Comparison of ENCODE assay signal across 29 cellular contexts in the genomic region with DNA sequence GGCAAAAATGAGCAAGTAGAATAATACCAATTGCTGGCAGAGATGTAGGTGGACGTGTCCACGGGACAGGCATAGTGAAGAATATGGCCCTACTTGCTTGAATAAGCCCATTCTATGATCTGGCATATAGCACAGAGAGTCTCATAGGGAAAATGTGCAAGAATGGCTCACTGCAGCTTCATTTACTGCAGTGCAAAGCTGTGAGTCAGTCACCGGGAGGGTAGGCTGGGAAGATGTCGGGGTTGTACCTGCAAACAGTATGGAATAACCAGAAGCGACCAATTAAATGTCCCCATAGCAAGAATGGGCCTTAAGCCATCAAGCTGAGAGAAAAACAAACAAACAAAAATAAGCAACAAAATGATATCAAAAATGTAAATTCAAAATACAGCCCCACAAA.
"Had no signal": no experiment of that assay in that cellular context is flagged by ENCODE, and none has a peak within 500 bp of the region (broad histone marks: within the 10 kb centered on the region; RNA-seq: fewer than 3 reads in every experiment).

No MANE protein-coding gene starts in this region.

- H3K4me1 ChIP-seq: ascending aorta, body of pancreas, SJCRH30 had no signal

- H3K27me3 ChIP-seq: ascending aorta, body of pancreas, MG63, SJCRH30 had no signal

- H3K9me3 Mint-ChIP-seq: activated B cell treated with CpG ODN at 0.5 μM for 24 hours; activated CD4-positive, alpha-beta memory T cell treated with anti-CD3 and anti-CD28 coated beads for 36 hours; activated CD4-positive, alpha-beta T cell treated with anti-CD3 and anti-CD28 coated beads, Interleukin-2, amount 10 ng/mL, durations not matched to agents 24 days and 14 days; activated naive CD4-positive, alpha-beta T cell treated with anti-CD3 and anti-CD28 coated beads, Interleukin-2, amount 50 U/mL, for 24 hours; activated naive CD8-positive, alpha-beta T cell treated with anti-CD3 and anti-CD28 coated beads, Interleukin-2, amount 50 U/mL, for 24 hours had no signal

- H3K27ac Mint-ChIP-seq: activated B cell treated with CpG ODN at 0.5 μM for 24 hours; activated CD4-positive, alpha-beta memory T cell treated with anti-CD3 and anti-CD28 coated beads for 36 hours; activated CD4-positive, alpha-beta T cell treated with anti-CD3 and anti-CD28 coated beads, Interleukin-2, amount 10 ng/mL, durations not matched to agents 24 days and 14 days; activated naive CD4-positive, alpha-beta T cell treated with anti-CD3 and anti-CD28 coated beads, Interleukin-2, amount 50 U/mL, for 24 hours; activated naive CD8-positive, alpha-beta T cell treated with anti-CD3 and anti-CD28 coated beads, Interleukin-2, amount 50 U/mL, for 24 hours had no signal

- H3K27me3 Mint-ChIP-seq: activated B cell treated with CpG ODN at 0.5 μM for 24 hours; activated CD4-positive, alpha-beta memory T cell treated with anti-CD3 and anti-CD28 coated beads for 36 hours; activated CD4-positive, alpha-beta T cell treated with anti-CD3 and anti-CD28 coated beads, Interleukin-2, amount 10 ng/mL, durations not matched to agents 24 days and 14 days; activated naive CD4-positive, alpha-beta T cell treated with anti-CD3 and anti-CD28 coated beads, Interleukin-2, amount 50 U/mL, for 24 hours; activated naive CD8-positive, alpha-beta T cell treated with anti-CD3 and anti-CD28 coated beads, Interleukin-2, amount 50 U/mL, for 24 hours had no signal

- H3K9ac ChIP-seq: SK-N-SH had no signal

- H3K27ac ChIP-seq: ascending aorta, body of pancreas, RWPE1, SJCRH30 had no signal

- H3K9me3 ChIP-seq: ascending aorta, body of pancreas, MG63, SK-N-SH had no signal

- H3K4me2 ChIP-seq: SK-N-SH had no signal

- H3K4me1 Mint-ChIP-seq: activated B cell treated with CpG ODN at 0.5 μM for 24 hours; activated CD4-positive, alpha-beta T cell treated with anti-CD3 and anti-CD28 coated beads, Interleukin-2, amount 10 ng/mL, durations not matched to agents 24 days and 14 days; activated naive CD4-positive, alpha-beta T cell treated with anti-CD3 and anti-CD28 coated beads, Interleukin-2, amount 50 U/mL, for 24 hours; activated naive CD8-positive, alpha-beta T cell treated with anti-CD3 and anti-CD28 coated beads, Interleukin-2, amount 50 U/mL, for 24 hours had no signal

- ATAC-seq: activated naive CD8-positive, alpha-beta T cell treated with anti-CD3 and anti-CD28 coated beads, Interleukin-2, amount 50 U/mL, for 24 hours; body of pancreas; Panc1 had no signal

- H3K36me3 Mint-ChIP-seq: activated naive CD4-positive, alpha-beta T cell treated with anti-CD3 and anti-CD28 coated beads, Interleukin-2, amount 50 U/mL, for 24 hours had no signal

- H3K4me3 ChIP-seq: ascending aorta, body of pancreas, MG63, SJCRH30 had no signal

- DNase-seq: activated B cell treated with CpG ODN at 0.5 μM for 24 hours; activated CD4-positive, alpha-beta memory T cell treated with anti-CD3 and anti-CD28 coated beads for 36 hours; activated CD4-positive, alpha-beta T cell treated with anti-CD3 and anti-CD28 coated beads for 1 hour; activated CD4-positive, alpha-beta T cell treated with anti-CD3 and anti-CD28 coated beads, Interleukin-2, amount 10 ng/mL, durations not matched to agents 24 days and 14 days; activated CD8-positive, alpha-beta memory T cell treated with anti-CD3 and anti-CD28 coated beads for 24 hours; activated naive CD8-positive, alpha-beta T cell treated with anti-CD3 and anti-CD28 coated beads, Interleukin-2, amount 50 U/mL, for 24 hours; activated T-cell treated with anti-CD3 and anti-CD28 coated beads, Interleukin-2, amount 50 U/mL, for 48 hours; amniotic stem cell; body of pancreas; central memory CD4-positive, alpha-beta T cell; MG63; MV-4-11; NCI-H1092 treated with DMSO at 0.1 percent for 48 hours; NCI-H1417 treated with DMSO at 0.1 percent for 48 hours; NCI-H1694; NCI-H2029 treated with DMSO at 0.1 percent for 48 hours; NCI-H345; NCI-H510A; NCI-H69; NK-92 treated with Interleukin-12 subunit alpha and Interleukin-12 subunit beta, amount 100 ng/mL, for 24 hours; OCI-M1; Right ventricle myocardium superior; SJCRH30; SK-N-SH; SW 1271 had no signal

- H3K4me3 Mint-ChIP-seq: activated B cell treated with CpG ODN at 0.5 μM for 24 hours; activated CD4-positive, alpha-beta memory T cell treated with anti-CD3 and anti-CD28 coated beads for 36 hours; activated CD4-positive, alpha-beta T cell treated with anti-CD3 and anti-CD28 coated beads, Interleukin-2, amount 10 ng/mL, durations not matched to agents 24 days and 14 days; activated naive CD4-positive, alpha-beta T cell treated with anti-CD3 and anti-CD28 coated beads, Interleukin-2, amount 50 U/mL, for 24 hours; activated naive CD8-positive, alpha-beta T cell treated with anti-CD3 and anti-CD28 coated beads, Interleukin-2, amount 50 U/mL, for 24 hours had no signal
